Comparison of ENCODE assay signal across 19 cellular contexts in genomic region chr2:129708221-129708967, GRCh38.
A peak's percentile ranks its signal among the peaks of the same experiment; 100 is the strongest.
DNase-seq lines count a peak whose midpoint lies in the region; ATAC-seq and TF ChIP-seq lines count a peak whose summit lies in the region.
"Had no signal": no experiment of that assay in that cellular context is flagged by ENCODE, and none has a peak within 500 bp of the region (broad histone marks: within the 10 kb centered on the region; RNA-seq: fewer than 3 reads in every experiment).

No MANE protein-coding gene starts in this region.

- peak overlapping the region in 2 of 3 experiments; percentile 26 to 64 for H3K27ac Mint-ChIP-seq in nephron
- H3K27ac Mint-ChIP-seq: activated B cell treated with CpG ODN at 0.5 μM for 24 hours; activated naive CD4-positive, alpha-beta T cell treated with anti-CD3 and anti-CD28 coated beads, Interleukin-2, amount 50 U/mL, for 72 hours had no signal

- H3K27ac ChIP-seq in BLaER1, result peak overlapping the region; percentile 72; the same call in 1 of the 2 replicates
- H3K27ac ChIP-seq in Panc1 (ENCODE audit: low read length), result no peak overlapping the region
- H3K27ac ChIP-seq: SJCRH30, spleen had no signal

- H3K4me3 Mint-ChIP-seq in nephron, result no peak overlapping the region
- H3K4me3 Mint-ChIP-seq: activated B cell treated with CpG ODN at 0.5 μM for 24 hours had no signal

- peaks cover 11% of the 10 kb centered on the region for H3K9me3 Mint-ChIP-seq in nephron
- H3K9me3 Mint-ChIP-seq: activated B cell treated with CpG ODN at 0.5 μM for 24 hours had no signal

- intact Hi-C loops in Panc1 (cut with micrococcal nuclease; ENCODE audit: unreplicated experiment), result no loop called here

- no peak for DNase-seq in GM13977 (ENCODE audit: low spot score)
- DNase-seq in Panc1 (ENCODE audit: low read depth, low spot score), result no peak
- DNase-seq in NCI-H1417 (lab: John Stamatoyannopoulos, UW), result no peak
- DNase-seq in NCI-H1092 treated with DMSO at 0.1 percent for 48 hours (lab: John Stamatoyannopoulos, UW), result no peak
- DNase-seq in AG08395 (ENCODE audit: low spot score), result no peak
- DNase-seq: activated B cell treated with CpG ODN at 0.5 μM for 24 hours; activated CD4-positive, alpha-beta T cell treated with anti-CD3 and anti-CD28 coated beads, Interleukin-2, amount 50 U/mL, for 4 hours; anterior cingulate cortex; Calu3; effector CD8-positive, alpha-beta T cell; foreskin fibroblast; NCI-H187; right cardiac atrium; SJCRH30; spleen had no signal

- H3K4me1 ChIP-seq in BLaER1 (peaks cover 47% of the 10 kb centered on the region), Panc1 (ENCODE audit: control insufficient read depth, insufficient read depth, low read length) (no peaks in the 10 kb centered on the region)
- H3K4me1 ChIP-seq: SJCRH30 had no signal

- peaks cover 17% of the 10 kb centered on the region for H3K4me1 Mint-ChIP-seq in nephron
- H3K4me1 Mint-ChIP-seq: activated B cell treated with CpG ODN at 0.5 μM for 24 hours had no signal

- peak overlapping the region; percentile 85 for H3K4me2 ChIP-seq in BLaER1

- no peaks in the 10 kb centered on the region for H3K36me3 Mint-ChIP-seq in nephron (ENCODE audit: low read depth)

- peak; percentile 21 for TF ChIP-seq CTCF in GM13977 (IDR thresholded peaks at IDR 0.05; ENCODE audit: extremely low read depth, insufficient read depth, missing control alignments)
- TF ChIP-seq CTCF in Panc1 (IDR thresholded peaks at IDR 0.05), result peak; percentile 45
- no peak for TF ChIP-seq CTCF in nephron (IDR thresholded peaks at IDR 0.05; ENCODE audit: unreplicated experiment in 3 of 3)

- in situ Hi-C loops in GM13977 (cut with MboI; ENCODE audit: low pct_unique_long_range_greater_than_20kb, low sequenced_read_pairs, unreplicated experiment) (no loop called here), Panc1 (cut with HindIII; ENCODE audit: low pct_unique_long_range_greater_than_20kb, low sequenced_read_pairs) (no loop called here)

- H3K36me3 ChIP-seq in BLaER1 (no peaks in the 10 kb centered on the region), Panc1 (ENCODE audit: control insufficient read depth, insufficient read depth, low read length) (no peaks in the 10 kb centered on the region)
- H3K36me3 ChIP-seq: SJCRH30, spleen had no signal

- no peak overlapping the region for H3K4me3 ChIP-seq in BLaER1
- H3K4me3 ChIP-seq in Panc1 (ENCODE audit: low read depth in 2 of 2, low read length in 2 of 2), result no peak overlapping the region
- H3K4me3 ChIP-seq: SJCRH30, spleen had no signal

- no peak for ATAC-seq in Panc1
- no peak for ATAC-seq in HG03097 (IDR thresholded peaks at IDR 0.05; ENCODE audit: low FRiP score, unreplicated experiment)
- ATAC-seq: activated naive CD4-positive, alpha-beta T cell treated with anti-CD3 and anti-CD28 coated beads, Interleukin-2, amount 50 U/mL, for 72 hours; right cardiac atrium had no signal

- no peaks in the 10 kb centered on the region for H3K9me3 ChIP-seq in BLaER1
- no peaks in the 10 kb centered on the region for H3K9me3 ChIP-seq in Panc1 (ENCODE audit: control insufficient read depth, insufficient read depth, low read depth, low read length)
- H3K9me3 ChIP-seq: SJCRH30, spleen had no signal

- H3K27me3 ChIP-seq in BLaER1, result no peaks in the 10 kb centered on the region
- H3K27me3 ChIP-seq in Panc1 (ENCODE audit: control insufficient read depth, insufficient read depth, low read length), result peaks cover 2% of the 10 kb centered on the region; the same call in 1 of the 2 replicates
- H3K27me3 ChIP-seq: SJCRH30 had no signal

- POLR2A ChIA-PET in Panc1 (lab: Charles Lee), result no interaction called here

- no peak overlapping the region for H3K9ac ChIP-seq in BLaER1

- CTCF ChIA-PET in Panc1 (lab: Charles Lee), result no interaction called here

- no peaks in the 10 kb centered on the region for H4K20me1 ChIP-seq in BLaER1

- peaks cover 3% of the 10 kb centered on the region for H3K27me3 Mint-ChIP-seq in nephron (ENCODE audit: low read depth)

- BruUV-seq in Panc1 (replicated peaks; lab: Mats Ljungman, UMichigan), result no TSS peak

Comparison
In these comparisons a context has a peak if more than half of its experiments do, and no peak if none do; other contexts are left out.
1. CTCF ChIP-seq: peak in GM13977 (single experiment) and Panc1 (single experiment); none in nephron (0 of 3).